ENCODE assay signal across 26 cellular contexts in the genomic region with DNA sequence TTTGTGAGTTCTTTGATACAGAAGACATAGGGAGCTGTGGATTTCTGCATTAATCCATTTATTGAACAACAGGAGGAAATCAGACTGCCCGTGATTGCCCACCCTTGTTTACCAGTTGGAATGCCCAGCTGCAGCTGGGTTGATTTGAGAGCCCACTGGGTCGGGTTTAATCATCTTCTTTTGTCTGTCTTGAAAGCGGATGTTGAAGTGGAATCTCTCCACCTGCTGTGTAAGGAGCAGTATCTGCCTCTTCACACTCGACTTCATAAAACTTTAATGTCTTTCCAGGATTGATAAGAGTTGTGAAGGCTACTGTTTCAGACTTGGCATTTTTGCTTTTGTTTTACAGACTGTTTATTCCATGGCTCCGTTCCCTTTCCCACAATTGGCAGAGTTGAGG.
"Had no signal": no experiment of that assay in that cellular context is flagged by ENCODE, and none has a peak within 500 bp of the region (broad histone marks: within the 10 kb centered on the region; RNA-seq: fewer than 3 reads in every experiment).

No MANE protein-coding gene starts in this region.

- H3K9me3 ChIP-seq: breast epithelium, heart right ventricle, left ventricle myocardium inferior, psoas muscle, right atrium auricular region, spleen, suprapubic skin, tibial artery had no signal

- H3K27ac ChIP-seq: breast epithelium, heart right ventricle, left ventricle myocardium inferior, parathyroid adenoma, psoas muscle, right atrium auricular region, spleen, suprapubic skin, tibial artery had no signal

- H3K4me1 ChIP-seq: breast epithelium, heart right ventricle, left ventricle myocardium inferior, parathyroid adenoma, psoas muscle, right atrium auricular region, spleen, suprapubic skin, tibial artery had no signal

- H3K27me3 ChIP-seq: breast epithelium, right atrium auricular region, suprapubic skin, tibial artery had no signal

- DNase-seq: activated B cell treated with CpG ODN at 0.5 μM for 24 hours; activated CD4-positive, alpha-beta T cell treated with anti-CD3 and anti-CD28 coated beads, Interleukin-2, amount 50 U/mL, for 1 hour; activated CD8-positive, alpha-beta memory T cell treated with anti-CD3 and anti-CD28 coated beads, Interleukin-2, amount 10 ng/mL, durations not matched to agents 7 days and 5 days; activated CD8-positive, alpha-beta T cell treated with anti-CD3 and anti-CD28 coated beads, Interleukin-2, amount 10 ng/mL, durations not matched to agents 7 days and 5 days; activated naive CD8-positive, alpha-beta T cell treated with anti-CD3 and anti-CD28 coated beads, Interleukin-2, amount 50 U/mL, for 24 hours; activated T-cell treated with anti-CD3 and anti-CD28 coated beads, Interleukin-2, amount 50 U/mL, for 48 hours; amygdala; central memory CD4-positive, alpha-beta T cell; endodermal cell; foreskin melanocyte; heart right ventricle; left ventricle myocardium inferior; naive B cell; nephron progenitor cell; nucleus accumbens; psoas muscle; spleen; stimulated activated naive CD4-positive, alpha-beta T cell; T-helper 17 cell; T1000; tibial artery had no signal

- H3K36me3 ChIP-seq: breast epithelium, heart right ventricle, left ventricle myocardium inferior, right atrium auricular region, spleen, suprapubic skin, tibial artery had no signal

- H3K4me3 ChIP-seq: breast epithelium, heart right ventricle, left ventricle myocardium inferior, lung, psoas muscle, right atrium auricular region, spleen, suprapubic skin, tibial artery had no signal
